In genomic region chr4:16120720-16121119, GRCh38 we compare ENCODE assay signal across 1 cellular context.
TF ChIP-seq lines count a peak whose summit lies in the region.

No MANE protein-coding gene starts in this region.

TF ChIP-seq in HEK293T, 16 proteins besides CTCF, POLR2A, EP300 and RAD21:
- TF ChIP-seq FOXA1 (IDR thresholded peaks at IDR 0.05): no peak
- TF ChIP-seq PKNOX1 (IDR thresholded peaks at IDR 0.05): peak; percentile 88
